24 cellular contexts compared by ENCODE assay signal in genomic region chr11:120054016-120054752, GRCh38.
"Had no signal": no experiment of that assay in that cellular context is flagged by ENCODE, and none has a peak within 500 bp of the region (broad histone marks: within the 10 kb centered on the region; RNA-seq: fewer than 3 reads in every experiment).

No MANE protein-coding gene starts in this region.

- H3K36me3 Mint-ChIP-seq: activated naive CD4-positive, alpha-beta T cell treated with anti-CD3 and anti-CD28 coated beads, Interleukin-2, amount 50 U/mL, for 24 hours; immature natural killer cell had no signal

- H3K4me3 ChIP-seq: body of pancreas, hepatocyte, prostate gland, thyroid gland, uterus had no signal

- H3K27ac ChIP-seq: body of pancreas, hepatocyte, thyroid gland, uterus had no signal

- H3K36me3 ChIP-seq: prostate gland, thyroid gland, uterus had no signal

- H3K4me3 Mint-ChIP-seq: activated B cell treated with CpG ODN at 0.5 μM for 24 hours; activated CD4-positive, alpha-beta T cell treated with anti-CD3 and anti-CD28 coated beads for 36 hours; activated naive CD4-positive, alpha-beta T cell treated with anti-CD3 and anti-CD28 coated beads, Interleukin-2, amount 50 U/mL, for 24 hours; dendritic cell treated with granulocyte-macrophage colony-stimulating factor and Interleukin-4, amounts not matched to agents 40 ng/mL and 50 ng/mL, for 4 days; immature natural killer cell; nephron progenitor cell; T-helper 1 cell treated with Interleukin-12 subunit alpha and Interleukin-12 subunit beta and Interleukin-4 antibody, amounts not matched to agents 30 μg/mL and 1 μg/mL, for 36 hours had no signal

- H3K27me3 ChIP-seq: body of pancreas, hepatocyte, thyroid gland, uterus had no signal

- H3K9me3 Mint-ChIP-seq: activated B cell treated with CpG ODN at 0.5 μM for 24 hours; activated naive CD4-positive, alpha-beta T cell treated with anti-CD3 and anti-CD28 coated beads, Interleukin-2, amount 50 U/mL, for 24 hours; dendritic cell treated with granulocyte-macrophage colony-stimulating factor and Interleukin-4, amounts not matched to agents 40 ng/mL and 50 ng/mL, for 4 days; T-helper 1 cell treated with Interleukin-12 subunit alpha and Interleukin-12 subunit beta and Interleukin-4 antibody, amounts not matched to agents 30 μg/mL and 1 μg/mL, for 36 hours had no signal

- DNase-seq: activated B cell treated with CpG ODN at 0.5 μM for 24 hours; activated CD4-positive, alpha-beta T cell treated with anti-CD3 and anti-CD28 coated beads for 36 hours; activated CD4-positive, alpha-beta T cell treated with anti-CD3 and anti-CD28 coated beads, Interleukin-2, amount 50 U/mL, for 4 hours; activated gamma-delta T cell; activated T-cell treated with anti-CD3 and anti-CD28 coated beads for 4 hours; anterior cingulate cortex; body of pancreas; caudate nucleus; effector CD8-positive, alpha-beta T cell; foreskin melanocyte; glutamatergic neuron; immature natural killer cell; nephron progenitor cell; occipital lobe; stimulated activated CD4-positive, alpha-beta T cell treated with anti-CD3 and anti-CD28 coated beads, Interleukin-4, amount 100 ng/mL, for 24 hours; stimulated activated naive CD8-positive, alpha-beta T cell treated with anti-CD3 and anti-CD28 coated beads, Interleukin-15, Interleukin-2, amounts not matched to agents 100 U/mL and 50 U/mL, for 24 hours; substantia nigra; thyroid gland; uterus had no signal

- H3K4me1 Mint-ChIP-seq: activated B cell treated with CpG ODN at 0.5 μM for 24 hours; activated CD4-positive, alpha-beta T cell treated with anti-CD3 and anti-CD28 coated beads for 36 hours; activated naive CD4-positive, alpha-beta T cell treated with anti-CD3 and anti-CD28 coated beads, Interleukin-2, amount 50 U/mL, for 24 hours; immature natural killer cell had no signal

- H3K27ac Mint-ChIP-seq: activated B cell treated with CpG ODN at 0.5 μM for 24 hours; activated CD4-positive, alpha-beta T cell treated with anti-CD3 and anti-CD28 coated beads for 36 hours; activated naive CD4-positive, alpha-beta T cell treated with anti-CD3 and anti-CD28 coated beads, Interleukin-2, amount 50 U/mL, for 24 hours; dendritic cell treated with granulocyte-macrophage colony-stimulating factor and Interleukin-4, amounts not matched to agents 40 ng/mL and 50 ng/mL, for 4 days; immature natural killer cell; nephron progenitor cell; T-helper 1 cell treated with Interleukin-12 subunit alpha and Interleukin-12 subunit beta and Interleukin-4 antibody, amounts not matched to agents 30 μg/mL and 1 μg/mL, for 36 hours had no signal

- H3K4me1 ChIP-seq: body of pancreas, prostate gland, uterus had no signal

- H3K9me3 ChIP-seq: body of pancreas, prostate gland, thyroid gland, uterus had no signal
